Comparison of ENCODE assay signal across 8 cellular contexts in the genomic region with DNA sequence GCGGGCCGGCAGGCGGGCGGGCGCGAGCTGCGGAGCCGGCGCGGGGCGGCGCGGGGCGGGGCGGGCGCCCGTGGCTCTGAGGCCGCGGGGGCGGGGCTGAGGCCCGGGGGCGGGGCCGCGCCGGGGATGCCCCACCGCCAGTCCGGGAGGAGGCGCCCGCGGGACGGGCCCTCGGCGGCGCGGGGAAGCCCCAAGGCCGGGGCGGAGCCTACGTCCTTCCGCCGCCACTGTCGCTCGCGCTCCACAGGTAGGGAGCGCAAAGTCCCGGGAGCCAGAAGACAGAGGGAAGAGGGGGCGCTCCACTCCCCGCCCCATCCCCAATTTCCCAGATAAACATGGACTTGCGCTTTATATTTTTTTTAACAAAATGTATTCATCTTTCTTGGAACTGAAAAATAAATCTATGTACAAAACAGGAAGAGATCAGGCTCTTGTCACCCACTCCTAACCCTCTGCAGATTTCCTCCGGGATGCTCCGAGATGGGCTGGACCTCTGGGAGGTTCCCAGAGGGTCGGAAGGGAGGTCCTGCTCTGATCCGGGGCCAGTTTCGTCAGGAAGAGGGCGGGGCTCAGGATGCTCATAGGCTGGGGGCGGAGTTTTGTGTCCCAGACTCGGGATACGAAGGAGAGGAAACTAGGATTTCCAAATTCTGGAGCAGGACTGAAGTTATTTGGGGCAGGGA. TPM values are rescaled to one million over a fixed set of nuclear protein-coding genes. Genes with fewer than 3 reads are reported as not detected.
DNase-seq lines count a peak whose midpoint lies in the region; ATAC-seq and TF ChIP-seq lines count a peak whose summit lies in the region.

A gene (minus strand): TSS at position 52 of the 683 bp plus-strand sequence. CDS start 65 bp downstream, outside the sequence.

- H3K36me3 Mint-ChIP-seq in activated CD8-positive, alpha-beta memory T cell treated with anti-CD3 and anti-CD28 coated beads, Interleukin-2, amount 10 ng/mL, durations not matched to agents 7 days and 5 days = peaks cover 3% of the 10 kb centered on the region
- H3K36me3 Mint-ChIP-seq in endodermal cell (ENCODE audit: low read depth) = peaks cover 21% of the 10 kb centered on the region

- TF ChIP-seq CTCF in AG09319 (IDR thresholded peaks at IDR 0.05; ENCODE audit: low read depth, low read length) = no peak; the same call in 1 of the 2 replicates
- peak; percentile 49 for TF ChIP-seq CTCF in endodermal cell (conservative IDR thresholded peaks at IDR 0.05)

- peak; percentile 92 for ATAC-seq in activated CD8-positive, alpha-beta memory T cell treated with anti-CD3 and anti-CD28 coated beads, Interleukin-2, amount 10 ng/mL, durations not matched to agents 7 days and 5 days

- H3K36me3 ChIP-seq in endodermal cell (ENCODE audit: control insufficient read depth, insufficient read depth, low read length) = peaks cover 31% of the 10 kb centered on the region

- no peaks in the 10 kb centered on the region for H3K9me3 Mint-ChIP-seq in activated CD8-positive, alpha-beta memory T cell treated with anti-CD3 and anti-CD28 coated beads, Interleukin-2, amount 10 ng/mL, durations not matched to agents 7 days and 5 days (ENCODE audit: low read depth)
- no peaks in the 10 kb centered on the region for H3K9me3 Mint-ChIP-seq in endodermal cell

- H3K4me3 ChIP-seq in endodermal cell (ENCODE audit: low read length) = peak within 1 kb of the TSS; percentile 86

- CTCF ChIA-PET in activated CD8-positive, alpha-beta memory T cell treated with anti-CD3 and anti-CD28 coated beads, Interleukin-2, amount 10 ng/mL, durations not matched to agents 7 days and 5 days (lab: Charles Lee) = interaction anchor here (0.8 to 2.0 kb wide), 5 partner anchors 8 to 60 kb away, joined by 4 to 5 read pairs (median 4); a partner anchor contains a TSS

- peak within 1 kb of the TSS; percentile 42 for H3K27ac ChIP-seq in endodermal cell (ENCODE audit: low read depth, low read length)

- DNase-seq in AG09319 (ENCODE audit: extremely low read depth, low read depth) = peak; percentile 47
- peak; percentile 60 for DNase-seq in HS-5 (ENCODE audit: low read depth)
- DNase-seq in NOMO-1 treated with dmso at 0.1 percent for 144 hours (lab: John Stamatoyannopoulos, UW; ENCODE audit: unreplicated experiment) = peak; percentile 62
- peak; percentile 87 for DNase-seq in activated CD8-positive, alpha-beta memory T cell treated with anti-CD3 and anti-CD28 coated beads, Interleukin-2, amount 10 ng/mL, durations not matched to agents 7 days and 5 days
- peak; percentile 94 for DNase-seq in endodermal cell
- no peak for DNase-seq in mesenteric fat pad (ENCODE audit: low spot score)
- peak; percentile 83 for DNase-seq in stimulated activated CD8-positive, alpha-beta memory T cell treated with anti-CD3 and anti-CD28 coated beads, Interleukin-12 subunit alpha, Interleukin-12 subunit beta, amount 100 ng/mL, for 4 hours (ENCODE audit: low read depth)

- peak; percentile 52 for TF ChIP-seq POLR2A in GM19099 (IDR thresholded peaks at IDR 0.05; ENCODE audit: extremely low read depth, insufficient read length, low read depth)

- H3K4me3 Mint-ChIP-seq in activated CD8-positive, alpha-beta memory T cell treated with anti-CD3 and anti-CD28 coated beads, Interleukin-2, amount 10 ng/mL, durations not matched to agents 7 days and 5 days = peak within 1 kb of the TSS; percentile 80
- peak within 1 kb of the TSS; percentile 76 for H3K4me3 Mint-ChIP-seq in endodermal cell

- H3K4me1 ChIP-seq in endodermal cell (ENCODE audit: control insufficient read depth, insufficient read depth, low read length) = no peaks in the 10 kb centered on the region

- H3K4me1 Mint-ChIP-seq in activated CD8-positive, alpha-beta memory T cell treated with anti-CD3 and anti-CD28 coated beads, Interleukin-2, amount 10 ng/mL, durations not matched to agents 7 days and 5 days = peaks cover 18% of the 10 kb centered on the region
- H3K4me1 Mint-ChIP-seq in endodermal cell = peaks cover 8% of the 10 kb centered on the region

- H3K27ac Mint-ChIP-seq in activated CD8-positive, alpha-beta memory T cell treated with anti-CD3 and anti-CD28 coated beads, Interleukin-2, amount 10 ng/mL, durations not matched to agents 7 days and 5 days = peak within 1 kb of the TSS; percentile 81
- H3K27ac Mint-ChIP-seq in endodermal cell = peak within 1 kb of the TSS; percentile 96

- 0 to 2% methylated on average over 26 to 54 of the region's 57 CpGs for WGBS in endodermal cell (ENCODE audit: insufficient coverage in 1 of 2, insufficient read length in 1 of 2), 2 experiments

- no peaks in the 10 kb centered on the region for H3K9me3 ChIP-seq in endodermal cell (ENCODE audit: control insufficient read depth, low read length)

- peak within 1 kb of the TSS; percentile 71 for H3K9ac ChIP-seq in endodermal cell (ENCODE audit: extremely low read depth, low read length, poor library complexity, severe bottlenecking)

- no peaks in the 10 kb centered on the region for H3K27me3 ChIP-seq in endodermal cell (ENCODE audit: control insufficient read depth, insufficient read depth, low read length, poor library complexity, severe bottlenecking)

- no peaks in the 10 kb centered on the region for H3K27me3 Mint-ChIP-seq in activated CD8-positive, alpha-beta memory T cell treated with anti-CD3 and anti-CD28 coated beads, Interleukin-2, amount 10 ng/mL, durations not matched to agents 7 days and 5 days
- no peaks in the 10 kb centered on the region for H3K27me3 Mint-ChIP-seq in endodermal cell (ENCODE audit: insufficient read depth)

RNA-seq across cellular contexts. Expression of the gene that starts here (rescaled TPM):
- total RNA-seq in activated CD8-positive, alpha-beta memory T cell treated with anti-CD3 and anti-CD28 coated beads, Interleukin-2, amount 10 ng/mL, durations not matched to agents 7 days and 5 days = 10 to 100 TPM; 61.1 to 65.0 TPM
- total RNA-seq in endodermal cell (10 to 100 TPM; 24.7 to 32.4 TPM), mesenteric fat pad (18.2 TPM)
- 20.7 TPM for polyA plus RNA-seq in endodermal cell (2013, experiment 1 of 2)
- polyA plus RNA-seq in endodermal cell (2013, experiment 2 of 2) = 18.3 TPM
